ENCODE assay signal across 19 cellular contexts in the genomic region with DNA sequence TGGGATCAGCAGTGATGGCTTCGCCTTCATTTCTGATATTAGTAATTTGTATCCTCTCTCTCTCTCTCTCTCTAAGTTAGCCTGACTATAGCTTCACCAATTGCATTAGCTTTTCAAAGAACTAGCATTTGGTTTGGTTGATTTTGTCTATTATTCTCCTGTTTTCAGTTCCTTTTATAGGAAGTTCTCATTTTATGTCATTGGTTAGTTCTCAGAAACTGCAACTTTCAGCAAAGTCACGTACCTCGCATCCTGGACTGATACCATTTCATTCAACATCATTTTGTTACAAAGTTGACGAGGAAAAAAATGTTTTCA.
A peak's percentile ranks its signal among the peaks of the same experiment; 100 is the strongest.
DNase-seq lines count a peak whose midpoint lies in the region; ATAC-seq, FAIRE-seq and TF ChIP-seq lines count a peak whose summit lies in the region.
"Had no signal": no experiment of that assay in that cellular context is flagged by ENCODE, and none has a peak within 500 bp of the region (broad histone marks: within the 10 kb centered on the region; RNA-seq: fewer than 3 reads in every experiment).

No MANE protein-coding gene starts in this region.

- no peaks in the 10 kb centered on the region for H3F3A ChIP-seq in GM23338 (replicated peaks; ENCODE audit: low read depth)

- TF ChIP-seq CTCF in HepG2 (CRISPR knock-in tag; IDR thresholded peaks at IDR 0.05) (no peak), right lobe of liver (IDR thresholded peaks at IDR 0.05) (no peak), GM23338 (conservative IDR thresholded peaks at IDR 0.05; ENCODE audit: low read depth in 2 of 2) (no peak)

- intact Hi-C loops in HepG2 (cut with micrococcal nuclease; ENCODE audit: unreplicated experiment) (no loop called here), right lobe of liver (cut with DNase I) (no loop called here)

- no peak for ATAC-seq in HepG2
- no peak for ATAC-seq in right lobe of liver
- ATAC-seq in HG02588 (IDR thresholded peaks at IDR 0.05; ENCODE audit: unreplicated experiment), result peak; percentile 39
- ATAC-seq in HG03135 (IDR thresholded peaks at IDR 0.05; ENCODE audit: unreplicated experiment), result peak; percentile 33
- ATAC-seq in activated CD8-positive, alpha-beta T cell treated with anti-CD3 and anti-CD28 coated beads, Interleukin-2, amount 10 ng/mL, durations not matched to agents 7 days and 5 days, result no peak
- no peak for ATAC-seq in GM23338
- ATAC-seq: HCT116, WTC11 had no signal

- H3K4me3 ChIP-seq in HepG2 (replicated peaks in 1 of 3; ENCODE audit: insufficient read depth in 1 of 3, low read depth in 2 of 3, low read length in 3 of 3) (no peak overlapping the region), right lobe of liver (no peak overlapping the region), GM23338 (no peak overlapping the region)
- H3K4me3 ChIP-seq: adrenal gland, SJSA1, upper lobe of left lung had no signal

- H3K27me3 Mint-ChIP-seq in activated CD8-positive, alpha-beta T cell treated with anti-CD3 and anti-CD28 coated beads, Interleukin-2, amount 10 ng/mL, durations not matched to agents 7 days and 5 days (ENCODE audit: low read depth), result peaks cover 2% of the 10 kb centered on the region
- peaks cover 3% of the 10 kb centered on the region for H3K27me3 Mint-ChIP-seq in GM23338 (ENCODE audit: insufficient read depth, low read depth, poor library complexity)

- H4K20me1 ChIP-seq in HepG2 (ENCODE audit: insufficient read depth, low read length), result no peaks in the 10 kb centered on the region
- H4K20me1 ChIP-seq in GM23338 (replicated peaks; ENCODE audit: insufficient read depth), result no peaks in the 10 kb centered on the region

- CTCF ChIA-PET in HepG2 (lab: Yijun Ruan, JAX; ENCODE audit: low intra/inter-chr PET ratio, low total read pairs), result no interaction called here
- CTCF ChIA-PET in activated CD8-positive, alpha-beta T cell treated with anti-CD3 and anti-CD28 coated beads, Interleukin-2, amount 10 ng/mL, durations not matched to agents 7 days and 5 days (lab: Charles Lee), result no interaction called here

- in situ Hi-C loops in HepG2 (cut with HindIII; ENCODE audit: extremely low pct_ligation_motif_present, low pct_unique_long_range_greater_than_20kb), result no loop called here

- no peak overlapping the region for H3K4me2 ChIP-seq in HepG2 (ENCODE audit: low read depth, low read length)
- H3K4me2 ChIP-seq in GM23338, result no peak overlapping the region

- POLR2A ChIA-PET in HepG2 (lab: Yijun Ruan, JAX), result no interaction called here
- POLR2A ChIA-PET in activated CD8-positive, alpha-beta T cell treated with anti-CD3 and anti-CD28 coated beads, Interleukin-2, amount 10 ng/mL, durations not matched to agents 7 days and 5 days (lab: Charles Lee), result no interaction called here

- TF ChIP-seq POLR2A in HepG2 (IDR thresholded peaks at IDR 0.05; ENCODE audit: insufficient read depth in 1 of 2, low read depth in 2 of 2, low read length in 2 of 2) (no peak), right lobe of liver (IDR thresholded peaks at IDR 0.05) (no peak)

- H2AFZ ChIP-seq in HepG2 (ENCODE audit: low read length) (no peak overlapping the region), GM23338 (no peak overlapping the region)
- H2AFZ ChIP-seq: parathyroid adenoma had no signal

- no peak overlapping the region for H3K27ac Mint-ChIP-seq in activated CD8-positive, alpha-beta T cell treated with anti-CD3 and anti-CD28 coated beads, Interleukin-2, amount 10 ng/mL, durations not matched to agents 7 days and 5 days
- no peak overlapping the region for H3K27ac Mint-ChIP-seq in GM23338
- H3K27ac Mint-ChIP-seq: WTC11 had no signal

- H3K9me3 Mint-ChIP-seq in activated CD8-positive, alpha-beta T cell treated with anti-CD3 and anti-CD28 coated beads, Interleukin-2, amount 10 ng/mL, durations not matched to agents 7 days and 5 days (ENCODE audit: insufficient read depth), result no peaks in the 10 kb centered on the region
- H3K9me3 Mint-ChIP-seq in GM23338, result peaks cover 21% of the 10 kb centered on the region

- no peaks in the 10 kb centered on the region for H3K36me3 ChIP-seq in HepG2 (replicated peaks in 1 of 2; ENCODE audit: control insufficient read depth in 1 of 2, insufficient read depth in 2 of 2, low read length in 2 of 2)
- H3K36me3 ChIP-seq in right lobe of liver, result no peaks in the 10 kb centered on the region
- H3K36me3 ChIP-seq in GM23338 (ENCODE audit: insufficient read depth), result no peaks in the 10 kb centered on the region
- H3K36me3 ChIP-seq: adrenal gland, SJSA1, upper lobe of left lung had no signal

- H3K9me2 ChIP-seq in GM23338 (ENCODE audit: insufficient read depth), result no peaks in the 10 kb centered on the region; the same call in 1 of the 2 replicates

- H3K27me3 ChIP-seq in HepG2 (ENCODE audit: control insufficient read depth in 1 of 2, insufficient read depth in 2 of 2, low read length in 2 of 2) (no peaks in the 10 kb centered on the region), right lobe of liver (no peaks in the 10 kb centered on the region), GM23338 (ENCODE audit: insufficient read depth) (no peaks in the 10 kb centered on the region)
- H3K27me3 ChIP-seq: adrenal gland, SJSA1, upper lobe of left lung had no signal

- no TSS peak for BruUV-seq in HepG2 (replicated peaks; lab: Mats Ljungman, UMichigan)

- H3K4me1 Mint-ChIP-seq in activated CD8-positive, alpha-beta T cell treated with anti-CD3 and anti-CD28 coated beads, Interleukin-2, amount 10 ng/mL, durations not matched to agents 7 days and 5 days (ENCODE audit: low read depth), result no peaks in the 10 kb centered on the region
- no peaks in the 10 kb centered on the region for H3K4me1 Mint-ChIP-seq in GM23338
- H3K4me1 Mint-ChIP-seq: WTC11 had no signal

- H3K36me3 Mint-ChIP-seq in activated CD8-positive, alpha-beta T cell treated with anti-CD3 and anti-CD28 coated beads, Interleukin-2, amount 10 ng/mL, durations not matched to agents 7 days and 5 days (ENCODE audit: low read depth), result no peaks in the 10 kb centered on the region
- H3K36me3 Mint-ChIP-seq in GM23338 (ENCODE audit: low read depth), result peaks cover 4% of the 10 kb centered on the region; the same call in 2 of the 3 replicates
- H3K36me3 Mint-ChIP-seq: WTC11 had no signal

- DNase-seq in HepG2 (ENCODE audit: low spot score), result no peak
- no peak for DNase-seq in right lobe of liver
- DNase-seq in activated CD8-positive, alpha-beta T cell treated with anti-CD3 and anti-CD28 coated beads, Interleukin-2, amount 10 ng/mL, durations not matched to agents 7 days and 5 days, result no peak
- no peak for DNase-seq in GM23338 (ENCODE audit: low spot score)
- no peak for DNase-seq in C1 segment of cervical spinal cord (lab: John Stamatoyannopoulos, UW)
- no peak for DNase-seq in HT-29 (ENCODE audit: low spot score)
- DNase-seq: adrenal gland; NCI-H187 treated with DMSO at 0.1 percent for 48 hours; NCI-H82; stimulated activated CD4-positive, alpha-beta T cell treated with anti-CD3 and anti-CD28 coated beads, Interleukin-12 subunit alpha, Interleukin-12 subunit beta, amount 100 ng/mL, for 4 hours; upper lobe of left lung had no signal

- no peaks in the 10 kb centered on the region for H3K9me3 ChIP-seq in HepG2 (ENCODE audit: low read length)
- H3K9me3 ChIP-seq in right lobe of liver, result no peaks in the 10 kb centered on the region
- H3K9me3 ChIP-seq: adrenal gland, SJSA1, upper lobe of left lung had no signal

- H3K79me2 ChIP-seq in HepG2 (ENCODE audit: insufficient read depth, low read length), result no peaks in the 10 kb centered on the region
- no peaks in the 10 kb centered on the region for H3K79me2 ChIP-seq in GM23338 (replicated peaks; ENCODE audit: insufficient read depth)
- H3K79me2 ChIP-seq: parathyroid adenoma had no signal

- H3K4me1 ChIP-seq in HepG2 (ENCODE audit: insufficient read depth, low read length) (no peaks in the 10 kb centered on the region), right lobe of liver (no peaks in the 10 kb centered on the region), GM23338 (ENCODE audit: insufficient read depth) (no peaks in the 10 kb centered on the region)
- H3K4me1 ChIP-seq: adrenal gland, parathyroid adenoma, SJSA1, upper lobe of left lung had no signal

- no peak for TF ChIP-seq RAD21 in HepG2 (CRISPR knock-in tag; IDR thresholded peaks at IDR 0.05)

- H3K9ac ChIP-seq in HepG2 (ENCODE audit: insufficient read depth, low read depth, low read length), result no peak overlapping the region
- H3K9ac ChIP-seq: parathyroid adenoma had no signal

- TF ChIP-seq EP300 in HepG2 (IDR thresholded peaks at IDR 0.05; ENCODE audit: low read depth in 2 of 2, low read length in 2 of 2) (no peak), HepG2 (CRISPR knock-in tag; IDR thresholded peaks at IDR 0.05; ENCODE audit: borderline replicate concordance) (no peak)

- no peak overlapping the region for H3K4me3 Mint-ChIP-seq in activated CD8-positive, alpha-beta T cell treated with anti-CD3 and anti-CD28 coated beads, Interleukin-2, amount 10 ng/mL, durations not matched to agents 7 days and 5 days
- no peak overlapping the region for H3K4me3 Mint-ChIP-seq in GM23338
- H3K4me3 Mint-ChIP-seq: WTC11 had no signal

- WGBS in HepG2 (ENCODE audit: low lambda C conversion rate), result 16% methylated on average over 4 of the region's 4 CpGs
- 37% methylated on average over 4 of the region's 4 CpGs for WGBS in right lobe of liver (ENCODE audit: insufficient coverage, low coverage, low lambda C conversion rate, missing lambda C conversion rate)

- peak; percentile 51 for FAIRE-seq in HepG2 (lab: Jason Lieb, UNC)
- FAIRE-seq: A204.1, colon had no signal

- H3K27ac ChIP-seq in HepG2 (ENCODE audit: extremely low read length, insufficient read depth, low read length) (no peak overlapping the region), right lobe of liver (no peak overlapping the region), GM23338 (ENCODE audit: low read depth) (no peak overlapping the region)
- H3K27ac ChIP-seq: adrenal gland, parathyroid adenoma, SJSA1, upper lobe of left lung had no signal

TF ChIP-seq in HepG2, 621 proteins besides CTCF, POLR2A, EP300 and RAD21 (continues in another document):
- no peak for TF ChIP-seq SMYD3 (CRISPR knock-in tag; IDR thresholded peaks at IDR 0.05)
- no peak for TF ChIP-seq MYC (CRISPR knock-in tag; IDR thresholded peaks at IDR 0.05; ENCODE audit: borderline replicate concordance)

TF ChIP-seq in GM23338, 12 proteins besides CTCF, POLR2A, EP300 and RAD21 (continues in another document):
- no peak for TF ChIP-seq STAT1 (IDR thresholded peaks at IDR 0.05; ENCODE audit: unreplicated experiment)
- TF ChIP-seq CREB1 (CRISPR knock-in tag; IDR thresholded peaks at IDR 0.05; ENCODE audit: low read depth), result no peak
- no peak for TF ChIP-seq EZH2 (IDR thresholded peaks at IDR 0.05; ENCODE audit: low read depth, unreplicated experiment)
- TF ChIP-seq ZNF114 (CRISPR knock-in tag; IDR thresholded peaks at IDR 0.05), result no peak
- no peak for TF ChIP-seq POLR2AphosphoS5 (IDR thresholded peaks at IDR 0.05; ENCODE audit: low read depth)
- TF ChIP-seq JUNB (IDR thresholded peaks at IDR 0.05; ENCODE audit: unreplicated experiment), result no peak

Comparison
In these comparisons a context has a peak if more than half of its experiments do, and no peak if none do; other contexts are left out.
1. ATAC-seq: peak in HG02588 (single experiment) and HG03135 (single experiment); none in HepG2 (single experiment), right lobe of liver (0 of 4), activated CD8-positive, alpha-beta T cell treated with anti-CD3 and anti-CD28 coated beads, Interleukin-2, amount 10 ng/mL, durations not matched to agents 7 days and 5 days (single experiment) and GM23338 (single experiment).